Comparison of ENCODE assay signal across 7 cellular contexts in genomic region chr9:124852829-124853531, GRCh38. TPM values are rescaled to one million over a fixed set of nuclear protein-coding genes. Genes with fewer than 3 reads are reported as not detected.
DNase-seq lines count a peak whose midpoint lies in the region; ATAC-seq, FAIRE-seq and TF ChIP-seq lines count a peak whose summit lies in the region.

WDR38 (plus strand) TSS chr9:124853460; CDS start chr9:124853532, 72 bp downstream.

- ATAC-seq in HG02870 (IDR thresholded peaks at IDR 0.05; ENCODE audit: unreplicated experiment) = peak; percentile 43

- peaks cover 3% of the 10 kb centered on the region for H3K36me3 Mint-ChIP-seq in chondrocyte (ENCODE audit: low read depth)

- peaks cover 40% of the 10 kb centered on the region for H3K4me1 Mint-ChIP-seq in chondrocyte (ENCODE audit: low read depth)

- no peak for TF ChIP-seq POLR2A in GM12892 (IDR thresholded peaks at IDR 0.05; ENCODE audit: low read depth, low read length)

- peak; percentile 96 for FAIRE-seq in GM12892 (lab: Jason Lieb, UNC)

- peak within 1 kb of the TSS; percentile 93 for H3K27ac Mint-ChIP-seq in chondrocyte (ENCODE audit: unreplicated experiment)

- no peaks in the 10 kb centered on the region for H3K27me3 Mint-ChIP-seq in chondrocyte (ENCODE audit: low read depth)

- peak within 1 kb of the TSS; percentile 68 for H3K4me3 Mint-ChIP-seq in chondrocyte (ENCODE audit: unreplicated experiment)

- no peaks in the 10 kb centered on the region for H3K9me3 Mint-ChIP-seq in chondrocyte (ENCODE audit: low read depth)

- peak; percentile 100 for TF ChIP-seq CTCF in chondrocyte (IDR thresholded peaks at IDR 0.05)

- DNase-seq in GM12892 (ENCODE audit: insufficient read length) (peak; percentile 89), NCI-H2227 (lab: John Stamatoyannopoulos, UW; ENCODE audit: unreplicated experiment) (peak; percentile 78), chondrocyte (ENCODE audit: low spot score) (no peak), kidney glomerular epithelial cell (lab: John Stamatoyannopoulos, UW) (peak; percentile 57)
- DNase-seq in activated CD4-positive, alpha-beta T cell treated with anti-CD3 and anti-CD28 coated beads for 1 hour = peak; percentile 60
- peak; percentile 49 to 50 for DNase-seq in stimulated activated CD4-positive, alpha-beta T cell treated with anti-CD3 and anti-CD28 coated beads, Interleukin-1b, Interleukin-23, amount 100 ng/mL, for 1 hour (ENCODE audit: low read depth in 2 of 2)

RNA-seq across cellular contexts. Expression of gene WDR38, which starts in this region (rescaled TPM):
- 0.34 TPM for polyA plus RNA-seq in GM12892 (2012; ENCODE audit: missing spikeins)
- total RNA-seq in chondrocyte = not detected in 3 replicates
